ENCODE assay signal across 1 cellular context in the genomic region with DNA sequence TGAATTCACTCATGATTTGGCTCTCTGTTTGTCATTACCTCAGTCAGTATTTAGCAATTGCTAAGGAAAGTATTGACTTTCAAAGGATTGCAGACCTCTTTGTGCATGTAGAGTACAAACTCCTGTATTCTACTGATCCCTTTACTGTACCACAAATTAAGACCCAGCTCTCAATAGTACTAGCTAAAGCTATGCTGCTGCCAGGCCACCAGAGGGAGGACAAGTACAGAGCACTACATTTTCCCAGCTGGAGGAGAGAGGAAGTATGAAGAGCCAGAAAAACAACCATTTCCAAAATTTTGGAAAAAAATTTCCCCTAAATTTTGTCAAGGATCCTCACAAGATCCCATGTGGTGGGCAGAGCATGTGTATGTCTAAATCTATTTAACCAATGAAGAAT.
TF ChIP-seq lines count a peak whose summit lies in the region.

No MANE protein-coding gene starts in this region.

TF ChIP-seq in SK-N-SH treated with all-trans-retinoic acid at 6 μM for 48 hours, 23 proteins besides CTCF, POLR2A, EP300 and RAD21 (continued from another document):
- TF ChIP-seq, protein P1, sequence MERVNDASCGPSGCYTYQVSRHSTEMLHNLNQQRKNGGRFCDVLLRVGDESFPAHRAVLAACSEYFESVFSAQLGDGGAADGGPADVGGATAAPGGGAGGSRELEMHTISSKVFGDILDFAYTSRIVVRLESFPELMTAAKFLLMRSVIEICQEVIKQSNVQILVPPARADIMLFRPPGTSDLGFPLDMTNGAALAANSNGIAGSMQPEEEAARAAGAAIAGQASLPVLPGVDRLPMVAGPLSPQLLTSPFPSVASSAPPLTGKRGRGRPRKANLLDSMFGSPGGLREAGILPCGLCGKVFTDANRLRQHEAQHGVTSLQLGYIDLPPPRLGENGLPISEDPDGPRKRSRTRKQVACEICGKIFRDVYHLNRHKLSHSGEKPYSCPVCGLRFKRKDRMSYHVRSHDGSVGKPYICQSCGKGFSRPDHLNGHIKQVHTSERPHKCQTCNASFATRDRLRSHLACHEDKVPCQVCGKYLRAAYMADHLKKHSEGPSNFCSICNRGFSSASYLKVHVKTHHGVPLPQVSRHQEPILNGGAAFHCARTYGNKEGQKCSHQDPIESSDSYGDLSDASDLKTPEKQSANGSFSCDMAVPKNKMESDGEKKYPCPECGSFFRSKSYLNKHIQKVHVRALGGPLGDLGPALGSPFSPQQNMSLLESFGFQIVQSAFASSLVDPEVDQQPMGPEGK (CRISPR knock-in tag; IDR thresholded peaks at IDR 0.05; ENCODE audit: borderline replicate concordance): no peak
